18 cellular contexts compared by ENCODE assay signal in genomic region chr11:130421697-130422096, GRCh38. TPM values are rescaled to one million over a fixed set of nuclear protein-coding genes. Genes with fewer than 3 reads are reported as not detected.
A peak's percentile ranks its signal among the peaks of the same experiment; 100 is the strongest.
DNase-seq lines count a peak whose midpoint lies in the region; ATAC-seq and TF ChIP-seq lines count a peak whose summit lies in the region.
"Had no signal": no experiment of that assay in that cellular context is flagged by ENCODE, and none has a peak within 500 bp of the region (broad histone marks: within the 10 kb centered on the region; RNA-seq: fewer than 3 reads in every experiment).

No MANE protein-coding gene starts in this region.

- WGBS in esophagus muscularis mucosa, result 100% methylated on average over 5 of the region's 8 CpGs

- no peak for TF ChIP-seq EP300 in esophagus muscularis mucosa (IDR thresholded peaks at IDR 0.05)

- no peak for TF ChIP-seq CTCF in esophagus muscularis mucosa (IDR thresholded peaks at IDR 0.05)
- no peak for TF ChIP-seq CTCF in GM10266 (IDR thresholded peaks at IDR 0.05; ENCODE audit: control insufficient read depth, insufficient read depth, low read depth, missing control alignments)

- no peak for TF ChIP-seq POLR2A in esophagus muscularis mucosa (IDR thresholded peaks at IDR 0.05; ENCODE audit: low read depth)

- H3K4me1 ChIP-seq in esophagus muscularis mucosa (peaks cover 16 to 55% (median 52%) of the 10 kb centered on the region in 4 donors), muscle layer of colon (ENCODE audit: insufficient read depth, low read length) (peaks cover 39% of the 10 kb centered on the region)
- H3K4me1 ChIP-seq: A549, BE2C had no signal

- H3K27ac ChIP-seq in esophagus muscularis mucosa (replicated peaks in 1 of 4), result peak overlapping the region; percentile 57 to 80 (median 76)
- H3K27ac ChIP-seq in muscle layer of colon (ENCODE audit: low read depth, low read length), result peak overlapping the region; percentile 45
- H3K27ac ChIP-seq in temporal lobe (ENCODE audit: low read depth, low read length), result peak overlapping the region; percentile 40
- H3K27ac ChIP-seq: A549, C4-2B had no signal

- H3K27me3 ChIP-seq in esophagus muscularis mucosa, result peaks cover 0 to 2% (median 0%) of the 10 kb centered on the region in 4 donors
- no peaks in the 10 kb centered on the region for H3K27me3 ChIP-seq in muscle layer of colon (ENCODE audit: control insufficient read depth in 1 of 2, insufficient read depth in 2 of 2, low read length in 2 of 2)

- intact Hi-C loops in esophagus muscularis mucosa (cut with DNase I), result loop anchor here (10.0 kb wide), 1 partner anchor 107 kb away; the partner anchor contains the start of gene ZBTB44

- DNase-seq in esophagus muscularis mucosa (ENCODE audit: extremely low spot score), result no peak
- DNase-seq in GM10266 (ENCODE audit: extremely low spot score), result no peak
- no peak for DNase-seq in ureter (ENCODE audit: low spot score)
- DNase-seq: BE2C; CD8-positive, alpha-beta T cell; COR-L47; DMS153; DMS79 treated with DMSO at 0.1 percent for 48 hours; EL; H9 had no signal

- H3K36me3 ChIP-seq in esophagus muscularis mucosa (peaks cover 0 to 4% (median 0%) of the 10 kb centered on the region in 4 donors), muscle layer of colon (ENCODE audit: insufficient read depth, low read length) (peaks cover 2% of the 10 kb centered on the region)
- H3K36me3 ChIP-seq: BE2C had no signal

- ATAC-seq in HG03108 (IDR thresholded peaks at IDR 0.05; ENCODE audit: unreplicated experiment) (no peak), esophagus mucosa (no peak)
- ATAC-seq: A549; CD8-positive, alpha-beta T cell; GM23338; HepG2 had no signal

- H3K9me3 ChIP-seq in esophagus muscularis mucosa (no peaks in the 10 kb centered on the region), muscle layer of colon (ENCODE audit: low read length) (no peaks in the 10 kb centered on the region)
- H3K9me3 ChIP-seq: A549, BE2C had no signal

- H3K9ac ChIP-seq in muscle layer of colon (ENCODE audit: low read length), result no peak overlapping the region

- H3K4me3 ChIP-seq in esophagus muscularis mucosa, result no peak overlapping the region
- no peak overlapping the region for H3K4me3 ChIP-seq in muscle layer of colon (ENCODE audit: low read depth in 1 of 2, low read length in 2 of 2)
- H3K4me3 ChIP-seq: A549, GM23338 had no signal

RNA-seq across cellular contexts. Expression of gene ADAMTS8, which starts 6.7 kb away (rescaled TPM):
- 10 to 100 TPM; 23.5 to 55.5 (median 29.8) TPM for total RNA-seq in esophagus muscularis mucosa
- total RNA-seq in temporal lobe, result 2.0 TPM
- 0.56 TPM for total RNA-seq in esophagus mucosa
- 1.2 TPM for total RNA-seq in ureter
- total RNA-seq: CD8-positive, alpha-beta T cell; HepG2 had no signal

RNA-seq across cellular contexts. Expression of gene ADAMTS15, which starts 26.7 kb away (rescaled TPM):
- total RNA-seq in esophagus muscularis mucosa (10 to 100 TPM in 3 of 4 donors, 1 to 10 TPM in 1; 6.6 to 11.4 (median 10.3) TPM), temporal lobe (2.5 TPM), esophagus mucosa (2.0 TPM), ureter (5.9 TPM)
- total RNA-seq: CD8-positive, alpha-beta T cell had no signal
